Comparison of ENCODE assay signal across 26 cellular contexts in the genomic region with DNA sequence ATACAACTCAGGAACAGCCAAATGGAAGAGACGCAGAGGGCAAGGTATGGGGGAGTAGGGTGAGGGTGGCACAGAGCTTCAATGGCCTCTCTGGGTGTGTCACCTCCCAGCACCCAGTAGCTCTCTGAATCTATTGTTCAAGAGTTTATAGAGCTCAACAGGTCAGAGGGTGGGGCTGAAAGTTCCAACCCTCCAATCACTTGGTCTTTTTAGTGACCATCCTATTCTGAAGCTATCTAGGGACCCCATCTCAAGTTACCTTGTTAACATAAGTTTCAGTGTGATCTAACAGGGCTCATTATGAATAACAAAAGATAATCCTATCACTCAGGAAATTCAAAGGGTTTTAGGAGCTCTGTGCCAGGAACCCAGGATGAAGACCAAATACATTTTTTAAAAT.
"Had no signal": no experiment of that assay in that cellular context is flagged by ENCODE, and none has a peak within 500 bp of the region (broad histone marks: within the 10 kb centered on the region; RNA-seq: fewer than 3 reads in every experiment).

No MANE protein-coding gene starts in this region.

- H3K9me3 ChIP-seq: body of pancreas, right atrium auricular region, stomach, thyroid gland, upper lobe of left lung, vagina had no signal

- ATAC-seq: activated CD4-positive, alpha-beta T cell treated with anti-CD3 and anti-CD28 coated beads for 36 hours; activated T-cell treated with anti-CD3 and anti-CD28 coated beads, Interleukin-2, amount 50 U/mL, for 72 hours; body of pancreas; left cardiac atrium; naive thymus-derived CD4-positive, alpha-beta T cell; stimulated activated naive B cell treated with anti-CD40 and anti-IgM and Interleukin-4, amounts not matched to agents 10 μg/mL and 1 μg/mL and 100 μg/mL, for 72 hours had no signal

- H3K4me1 Mint-ChIP-seq: activated CD4-positive, alpha-beta T cell treated with anti-CD3 and anti-CD28 coated beads for 36 hours had no signal

- H3K79me2 ChIP-seq: parathyroid adenoma had no signal

- H3K27me3 ChIP-seq: body of pancreas, right atrium auricular region, stomach, thyroid gland, upper lobe of left lung, vagina had no signal

- H3K4me1 ChIP-seq: parathyroid adenoma had no signal

- H2AFZ ChIP-seq: parathyroid adenoma had no signal

- H3K27ac ChIP-seq: body of pancreas, parathyroid adenoma, right atrium auricular region, stomach, thyroid gland, upper lobe of left lung, vagina had no signal

- H3K9me3 Mint-ChIP-seq: activated B cell treated with CpG ODN at 0.5 μM for 24 hours; activated T-cell treated with anti-CD3 and anti-CD28 coated beads, Interleukin-2, amount 50 U/mL, for 72 hours; naive thymus-derived CD4-positive, alpha-beta T cell; neural crest cell; stimulated activated naive B cell treated with anti-CD40 and anti-IgM and Interleukin-4, amounts not matched to agents 10 μg/mL and 1 μg/mL and 100 μg/mL, for 72 hours had no signal

- H3K36me3 ChIP-seq: right atrium auricular region, stomach, thyroid gland, upper lobe of left lung, vagina had no signal

- H3K36me3 Mint-ChIP-seq: activated naive CD8-positive, alpha-beta T cell; mesothelial cell of epicardium; naive thymus-derived CD4-positive, alpha-beta T cell; stimulated activated naive B cell treated with anti-CD40 and anti-IgM and Interleukin-4, amounts not matched to agents 10 μg/mL and 1 μg/mL and 100 μg/mL, for 72 hours had no signal

- H3K9ac ChIP-seq: parathyroid adenoma had no signal

- DNase-seq: activated B cell treated with CpG ODN at 0.5 μM for 24 hours; activated CD4-positive, alpha-beta T cell treated with anti-CD3 and anti-CD28 coated beads for 36 hours; activated naive CD4-positive, alpha-beta T cell; activated T-cell treated with anti-CD3 and anti-CD28 coated beads for 4 hours; activated T-cell treated with anti-CD3 and anti-CD28 coated beads, Interleukin-2, amount 50 U/mL, for 72 hours; aorta; body of pancreas; dermis blood vessel endothelial cell; effector CD8-positive, alpha-beta T cell; left cardiac atrium; mammary epithelial cell; naive thymus-derived CD4-positive, alpha-beta T cell; occipital lobe; stimulated activated CD4-positive, alpha-beta T cell treated with anti-CD3 and anti-CD28 coated beads, Interleukin-15, amount 100 ng/mL, for 24 hours; stimulated activated CD4-positive, alpha-beta T cell treated with anti-CD3 and anti-CD28 coated beads, Interleukin-2, amount 100 ng/mL, for 24 hours; stimulated activated naive B cell treated with anti-CD40 and anti-IgM and Interleukin-4, amounts not matched to agents 10 μg/mL and 1 μg/mL and 100 μg/mL, for 72 hours; stomach; T-helper 2 cell; thyroid gland; upper lobe of left lung had no signal

- H3K4me3 Mint-ChIP-seq: activated B cell treated with CpG ODN at 0.5 μM for 24 hours; activated CD4-positive, alpha-beta T cell treated with anti-CD3 and anti-CD28 coated beads for 36 hours; activated naive CD8-positive, alpha-beta T cell; activated T-cell treated with anti-CD3 and anti-CD28 coated beads, Interleukin-2, amount 50 U/mL, for 72 hours; mesothelial cell of epicardium; naive thymus-derived CD4-positive, alpha-beta T cell; neural crest cell; stimulated activated naive B cell treated with anti-CD40 and anti-IgM and Interleukin-4, amounts not matched to agents 10 μg/mL and 1 μg/mL and 100 μg/mL, for 72 hours had no signal

- H3K27ac Mint-ChIP-seq: activated B cell treated with CpG ODN at 0.5 μM for 24 hours; activated CD4-positive, alpha-beta T cell treated with anti-CD3 and anti-CD28 coated beads for 36 hours; activated naive CD8-positive, alpha-beta T cell; activated T-cell treated with anti-CD3 and anti-CD28 coated beads, Interleukin-2, amount 50 U/mL, for 72 hours; mesothelial cell of epicardium; naive thymus-derived CD4-positive, alpha-beta T cell; stimulated activated naive B cell treated with anti-CD40 and anti-IgM and Interleukin-4, amounts not matched to agents 10 μg/mL and 1 μg/mL and 100 μg/mL, for 72 hours had no signal

- H3K4me3 ChIP-seq: body of pancreas, right atrium auricular region, stomach, thyroid gland, upper lobe of left lung, vagina had no signal
